In genomic region chr21:41446571-41446970, GRCh38 we compare ENCODE assay signal across 19 cellular contexts.
"Had no signal": no experiment of that assay in that cellular context is flagged by ENCODE, and none has a peak within 500 bp of the region (broad histone marks: within the 10 kb centered on the region; RNA-seq: fewer than 3 reads in every experiment).

No MANE protein-coding gene starts in this region.

- H3K9me3 Mint-ChIP-seq: brain, nephron had no signal

- H3K27me3 Mint-ChIP-seq: activated naive CD8-positive, alpha-beta T cell had no signal

- H3K27ac Mint-ChIP-seq: brain had no signal

- H3K4me1 Mint-ChIP-seq: brain, nephron had no signal

- ATAC-seq: activated CD4-positive, CD25-positive, alpha-beta regulatory T cell treated with anti-CD3 and anti-CD28 coated beads, Interleukin-2, amount 50 U/mL, for 24 hours; esophagus mucosa; right cardiac atrium; stimulated activated naive CD8-positive, alpha-beta T cell treated with anti-CD3 and anti-CD28 coated beads, Interleukin-15, Interleukin-2, amounts not matched to agents 100 U/mL and 50 U/mL, for 24 hours had no signal

- H3K36me3 Mint-ChIP-seq: brain had no signal

- H3K4me3 Mint-ChIP-seq: activated naive CD8-positive, alpha-beta T cell; brain; nephron had no signal

- DNase-seq: activated CD4-positive, alpha-beta T cell treated with anti-CD3 and anti-CD28 coated beads, Interleukin-2, amount 50 U/mL, for 4 hours; activated effector memory CD4-positive, alpha-beta T cell treated with Interleukin-2 at 50 U/mL for 16 hours; activated T-cell treated with anti-CD3 and anti-CD28 coated beads, Interleukin-2, amount 50 U/mL, for 1 hour; central memory CD4-positive, alpha-beta T cell; colonic mucosa; left ventricle myocardium inferior; nucleus accumbens; right cardiac atrium; small intestine; stimulated activated CD4-positive, alpha-beta T cell treated with anti-CD3 and anti-CD28 coated beads, Interleukin-4, amount 100 ng/mL, for 24 hours; stimulated activated CD8-positive, alpha-beta memory T cell treated with anti-CD3 and anti-CD28 coated beads, Interleukin-4, amount 100 ng/mL, for 48 hours; stimulated activated naive CD8-positive, alpha-beta T cell treated with anti-CD3 and anti-CD28 coated beads, Interleukin-15, Interleukin-2, amounts not matched to agents 100 U/mL and 50 U/mL, for 24 hours; T-helper 9 cell; transverse colon had no signal
